17 cellular contexts compared by ENCODE assay signal in the genomic region with DNA sequence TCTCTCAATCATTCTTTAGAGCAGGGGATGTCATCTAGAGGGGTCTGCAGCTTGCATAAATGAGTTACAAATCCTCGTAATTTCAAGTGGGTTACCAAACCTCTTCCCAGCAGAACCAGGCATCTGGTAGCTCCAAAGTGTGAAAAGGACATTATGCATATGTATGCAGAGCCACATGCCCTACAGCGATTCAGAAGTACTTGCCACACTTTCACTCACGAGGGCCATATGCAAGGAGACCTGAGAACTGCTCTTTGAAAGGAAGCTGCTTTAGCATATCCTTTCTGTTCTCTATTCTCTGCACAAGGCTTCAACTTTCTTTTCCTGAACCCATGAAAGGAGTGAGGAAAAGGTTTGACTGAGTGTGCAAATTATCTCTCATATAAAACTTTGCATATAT.
"Had no signal": no experiment of that assay in that cellular context is flagged by ENCODE, and none has a peak within 500 bp of the region (broad histone marks: within the 10 kb centered on the region; RNA-seq: fewer than 3 reads in every experiment).

No MANE protein-coding gene starts in this region.

- H3K27me3 ChIP-seq: foreskin keratinocyte, spleen, thyroid gland had no signal

- H3K9me3 Mint-ChIP-seq: activated CD4-positive, alpha-beta memory T cell treated with anti-CD3 and anti-CD28 coated beads for 36 hours; activated naive CD8-positive, alpha-beta T cell treated with anti-CD3 and anti-CD28 coated beads for 36 hours; mesothelial cell of epicardium; nephron; T-helper 2 cell treated with Interferon-gamma antibody and Interleukin-4, amounts not matched to agents 5 μg/mL and 100 μg/mL, for 36 hours had no signal

- H3K36me3 ChIP-seq: spleen, thyroid gland had no signal

- H3K27ac Mint-ChIP-seq: activated CD4-positive, alpha-beta memory T cell treated with anti-CD3 and anti-CD28 coated beads for 36 hours; activated CD4-positive, alpha-beta T cell treated with anti-CD3 and anti-CD28 coated beads for 36 hours; activated naive CD8-positive, alpha-beta T cell treated with anti-CD3 and anti-CD28 coated beads for 36 hours; mesothelial cell of epicardium; nephron; T-helper 2 cell treated with Interferon-gamma antibody and Interleukin-4, amounts not matched to agents 5 μg/mL and 100 μg/mL, for 36 hours had no signal

- H3K4me3 Mint-ChIP-seq: activated CD4-positive, alpha-beta memory T cell treated with anti-CD3 and anti-CD28 coated beads for 36 hours; activated CD4-positive, alpha-beta T cell treated with anti-CD3 and anti-CD28 coated beads for 36 hours; activated naive CD8-positive, alpha-beta T cell treated with anti-CD3 and anti-CD28 coated beads for 36 hours; mesothelial cell of epicardium; nephron; T-helper 2 cell treated with Interferon-gamma antibody and Interleukin-4, amounts not matched to agents 5 μg/mL and 100 μg/mL, for 36 hours had no signal

- H3K9me3 ChIP-seq: spleen, thyroid gland had no signal

- H3K4me1 Mint-ChIP-seq: activated CD4-positive, alpha-beta T cell treated with anti-CD3 and anti-CD28 coated beads for 36 hours; activated naive CD8-positive, alpha-beta T cell treated with anti-CD3 and anti-CD28 coated beads for 36 hours; nephron had no signal

- DNase-seq: activated CD4-positive, alpha-beta memory T cell treated with anti-CD3 and anti-CD28 coated beads for 36 hours; activated CD4-positive, alpha-beta T cell treated with anti-CD3 and anti-CD28 coated beads for 36 hours; activated naive CD8-positive, alpha-beta T cell treated with anti-CD3 and anti-CD28 coated beads for 36 hours; amniotic stem cell; foreskin keratinocyte; hippocampal formation; nucleus accumbens; spleen; stimulated activated CD8-positive, alpha-beta memory T cell treated with anti-CD3 and anti-CD28 coated beads, Interleukin-4, amount 100 ng/mL, for 48 hours; stimulated activated naive CD4-positive, alpha-beta T cell; thyroid gland had no signal

- H3K27me3 Mint-ChIP-seq: activated CD4-positive, alpha-beta memory T cell treated with anti-CD3 and anti-CD28 coated beads for 36 hours; activated naive CD8-positive, alpha-beta T cell treated with anti-CD3 and anti-CD28 coated beads for 36 hours had no signal

- ATAC-seq: activated CD4-positive, alpha-beta T cell treated with anti-CD3 and anti-CD28 coated beads for 36 hours; foreskin keratinocyte; left lobe of liver had no signal

- H3K4me3 ChIP-seq: dorsolateral prefrontal cortex, lung, spleen, thyroid gland had no signal

- H3K27ac ChIP-seq: foreskin keratinocyte, spleen, thyroid gland had no signal

- H3K4me1 ChIP-seq: spleen had no signal

- H3K36me3 Mint-ChIP-seq: activated CD4-positive, alpha-beta memory T cell treated with anti-CD3 and anti-CD28 coated beads for 36 hours; activated naive CD8-positive, alpha-beta T cell treated with anti-CD3 and anti-CD28 coated beads for 36 hours; mesothelial cell of epicardium had no signal
